ENCODE assay signal across 8 cellular contexts in the genomic region with DNA sequence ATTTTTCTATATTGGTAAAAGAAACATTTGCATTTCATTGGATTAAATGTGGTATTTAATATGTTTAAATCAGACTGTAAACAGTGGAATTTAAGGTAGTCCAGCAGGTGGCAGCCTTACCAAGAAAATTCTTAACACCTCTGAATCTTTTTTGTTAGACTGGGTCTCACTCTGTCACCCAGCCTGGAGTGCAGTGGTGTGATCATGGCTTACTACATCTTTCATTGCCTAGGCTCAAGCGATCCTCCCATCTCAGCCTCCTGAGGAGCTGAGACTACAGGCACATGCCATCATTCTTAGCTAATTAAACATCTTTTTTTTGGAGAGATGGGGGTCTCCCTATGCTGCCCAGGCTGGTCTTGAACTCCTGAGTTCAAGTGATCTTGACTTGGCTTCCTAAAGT.
A peak's percentile ranks its signal among the peaks of the same experiment; 100 is the strongest.
DNase-seq lines count a peak whose midpoint lies in the region; TF ChIP-seq lines count a peak whose summit lies in the region.

No MANE protein-coding gene starts in this region.

- no peak overlapping the region for H2BK120ac ChIP-seq in mesendoderm (ENCODE audit: low read depth, low read length)

- H3K56ac ChIP-seq in mesendoderm (ENCODE audit: low read length), result no peak overlapping the region

- H3K27ac ChIP-seq in coronary artery (no peak overlapping the region), mesendoderm (ENCODE audit: low read depth, low read length) (no peak overlapping the region), thyroid gland (no peak overlapping the region), vagina (no peak overlapping the region)

- H3K27me3 ChIP-seq in mesendoderm (ENCODE audit: insufficient read depth, low read length, poor library complexity), result no peaks in the 10 kb centered on the region
- H3K27me3 ChIP-seq in thyroid gland, result no peaks in the 10 kb centered on the region
- H3K27me3 ChIP-seq in vagina, result no peaks in the 10 kb centered on the region

- DNase-seq in activated T-cell treated with anti-CD3 and anti-CD28 coated beads for 1 hour (ENCODE audit: low read depth) (peak; percentile 27), NCI-H1105 (lab: John Stamatoyannopoulos, UW) (peak; percentile 28), T-helper 9 cell (peak; percentile 14), coronary artery (ENCODE audit: low spot score) (no peak), mesendoderm (peak; percentile 62), thyroid gland (peak; percentile 25 to 29), vagina (ENCODE audit: extremely low spot score in 2 of 2) (no peak)
- DNase-seq in activated T-cell treated with anti-CD3 and anti-CD28 coated beads, Interleukin-2, amount 50 U/mL, for 1 hour, result no peak

- no peaks in the 10 kb centered on the region for H3K4me1 ChIP-seq in mesendoderm (ENCODE audit: control insufficient read depth, low read depth, low read length)
- H3K4me1 ChIP-seq in thyroid gland, result no peaks in the 10 kb centered on the region
- H3K4me1 ChIP-seq in vagina, result no peaks in the 10 kb centered on the region

- no peak overlapping the region for H3K4me2 ChIP-seq in mesendoderm (ENCODE audit: low read length)

- no peak overlapping the region for H3K9ac ChIP-seq in mesendoderm (ENCODE audit: low read length)

- intact Hi-C loops in thyroid gland (cut with DNase I) (no loop called here), vagina (cut with DNase I) (no loop called here)

- H3K4ac ChIP-seq in mesendoderm (ENCODE audit: low read depth, low read length), result no peak overlapping the region

- no peaks in the 10 kb centered on the region for H3K36me3 ChIP-seq in mesendoderm (ENCODE audit: control insufficient read depth, insufficient read depth, low read length)
- H3K36me3 ChIP-seq in thyroid gland, result no peaks in the 10 kb centered on the region
- H3K36me3 ChIP-seq in vagina, result no peaks in the 10 kb centered on the region

- TF ChIP-seq CTCF in coronary artery (IDR thresholded peaks at IDR 0.05) (peak; percentile 38), thyroid gland (IDR thresholded peaks at IDR 0.05) (peak in 4 of 6 experiments; percentile 13 to 61 (median 54)), vagina (IDR thresholded peaks at IDR 0.05) (peak in 1 of 3 experiments; percentile 36)

- WGBS in mesendoderm (ENCODE audit: extremely low coverage, insufficient coverage, low lambda C conversion rate), result no CpG with 5 or more reads among the region's 1 CpG
- 42 to 53% methylated on average over 1 of the region's 1 CpG for WGBS in thyroid gland, 2 donors

- no peak overlapping the region for H2AK5ac ChIP-seq in mesendoderm (ENCODE audit: low read length)

- H4K5ac ChIP-seq in mesendoderm (ENCODE audit: low read length), result no peak overlapping the region

- H3K79me2 ChIP-seq in mesendoderm (ENCODE audit: control insufficient read depth, insufficient read depth, low read length), result no peaks in the 10 kb centered on the region

- H3K4me3 ChIP-seq in coronary artery (no peak overlapping the region), mesendoderm (ENCODE audit: low read length) (no peak overlapping the region), thyroid gland (replicated peaks in 1 of 3) (no peak overlapping the region), vagina (no peak overlapping the region)

- H3K18ac ChIP-seq in mesendoderm (ENCODE audit: low read length), result no peak overlapping the region

- H3K23ac ChIP-seq in mesendoderm (ENCODE audit: low read length), result no peak overlapping the region

- TF ChIP-seq POLR2A in thyroid gland (IDR thresholded peaks at IDR 0.05), result no peak
- no peak for TF ChIP-seq POLR2A in vagina (IDR thresholded peaks at IDR 0.05)

- no peaks in the 10 kb centered on the region for H3K9me3 ChIP-seq in thyroid gland
- H3K9me3 ChIP-seq in vagina, result no peaks in the 10 kb centered on the region

- no peak overlapping the region for H2BK15ac ChIP-seq in mesendoderm (replicated peaks; ENCODE audit: low read depth)

- H3K79me1 ChIP-seq in mesendoderm (ENCODE audit: low read length), result no peaks in the 10 kb centered on the region

- H2BK5ac ChIP-seq in mesendoderm (ENCODE audit: low read length), result no peak overlapping the region

- H4K8ac ChIP-seq in mesendoderm (ENCODE audit: low read depth, low read length), result no peak overlapping the region

Comparison
In these comparisons a context has a peak if more than half of its experiments do, and no peak if none do; other contexts are left out.
1. DNase-seq: peak in activated T-cell treated with anti-CD3 and anti-CD28 coated beads for 1 hour (single experiment), NCI-H1105 (single experiment), T-helper 9 cell (single experiment), mesendoderm (single experiment) and thyroid gland (2 of 2); none in activated T-cell treated with anti-CD3 and anti-CD28 coated beads, Interleukin-2, amount 50 U/mL, for 1 hour (single experiment), coronary artery (single experiment) and vagina (0 of 2).